20 cellular contexts compared by ENCODE assay signal in the genomic region with DNA sequence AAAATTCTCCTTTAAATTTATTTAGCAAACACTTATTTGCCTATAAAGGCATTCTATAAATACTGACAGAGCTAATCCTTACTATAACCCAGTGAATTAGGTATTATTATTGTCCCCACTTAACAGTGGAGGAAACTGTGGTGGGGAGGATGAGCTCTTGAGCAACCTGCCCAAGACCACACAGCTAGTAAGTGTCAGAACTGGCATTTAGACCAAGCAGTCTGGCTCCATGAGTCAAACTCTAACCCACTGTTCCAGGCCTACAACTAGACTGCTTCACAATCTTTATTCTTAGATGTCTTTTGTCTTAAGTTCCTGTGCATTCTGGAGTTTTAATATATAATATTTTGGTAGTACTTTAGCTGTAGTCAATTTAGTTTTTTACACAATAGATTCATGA.
DNase-seq lines count a peak whose midpoint lies in the region; ATAC-seq and TF ChIP-seq lines count a peak whose summit lies in the region.
"Had no signal": no experiment of that assay in that cellular context is flagged by ENCODE, and none has a peak within 500 bp of the region (broad histone marks: within the 10 kb centered on the region; RNA-seq: fewer than 3 reads in every experiment).

No MANE protein-coding gene starts in this region.

- peaks cover 62% of the 10 kb centered on the region for H3K4me1 Mint-ChIP-seq in HFFc6 (ENCODE audit: low read depth)
- no peaks in the 10 kb centered on the region for H3K4me1 Mint-ChIP-seq in effector memory CD8-positive, alpha-beta T cell (ENCODE audit: low read depth in 2 of 2)
- peaks cover 8 to 12% of the 10 kb centered on the region in 2 donors for H3K4me1 Mint-ChIP-seq in natural killer cell
- H3K4me1 Mint-ChIP-seq: activated T-helper 17 cell treated with anti-CD3 and anti-CD28 coated beads, Interleukin-2, amount 50 U/mL, for 72 hours had no signal

- no peaks in the 10 kb centered on the region for H3K27me3 Mint-ChIP-seq in HFFc6 (ENCODE audit: insufficient read depth)
- no peaks in the 10 kb centered on the region for H3K27me3 Mint-ChIP-seq in effector memory CD8-positive, alpha-beta T cell
- no peaks in the 10 kb centered on the region for H3K27me3 Mint-ChIP-seq in natural killer cell (ENCODE audit: low read depth in 2 of 2)
- H3K27me3 Mint-ChIP-seq: activated T-helper 17 cell treated with anti-CD3 and anti-CD28 coated beads, Interleukin-2, amount 50 U/mL, for 72 hours had no signal

- intact Hi-C loops in natural killer cell (cut with micrococcal nuclease): no loop called here

- peak; percentile 42 for ATAC-seq in effector memory CD8-positive, alpha-beta T cell (replicated peaks)
- peak; percentile 54 to 72 (median 55) for ATAC-seq in natural killer cell
- ATAC-seq in GM18868 (IDR thresholded peaks at IDR 0.05; ENCODE audit: unreplicated experiment): no peak
- ATAC-seq: activated T-helper 17 cell treated with anti-CD3 and anti-CD28 coated beads, Interleukin-2, amount 50 U/mL, for 72 hours had no signal

- H3K36me3 Mint-ChIP-seq in HFFc6 (ENCODE audit: low read depth): peaks cover 11% of the 10 kb centered on the region; the same call in 1 of the 2 replicates
- H3K36me3 Mint-ChIP-seq in effector memory CD8-positive, alpha-beta T cell (ENCODE audit: insufficient read depth): no peaks in the 10 kb centered on the region
- H3K36me3 Mint-ChIP-seq in natural killer cell: no peaks in the 10 kb centered on the region

- TF ChIP-seq CTCF in HFFc6 (IDR thresholded peaks at IDR 0.05) (no peak), natural killer cell (IDR thresholded peaks at IDR 0.05) (no peak)

- H3K4me3 Mint-ChIP-seq in HFFc6 (no peak overlapping the region), natural killer cell (peak overlapping the region; percentile 55)
- no peak overlapping the region for H3K4me3 Mint-ChIP-seq in effector memory CD8-positive, alpha-beta T cell
- H3K4me3 Mint-ChIP-seq: activated T-helper 17 cell treated with anti-CD3 and anti-CD28 coated beads, Interleukin-2, amount 50 U/mL, for 72 hours; nephron; T-helper 2 cell treated with Interferon-gamma antibody and Interleukin-4, amounts not matched to agents 5 μg/mL and 100 μg/mL, for 36 hours had no signal

- H3K9me3 Mint-ChIP-seq in HFFc6 (no peaks in the 10 kb centered on the region), natural killer cell (peaks cover 2 to 3% of the 10 kb centered on the region in 2 donors)
- H3K9me3 Mint-ChIP-seq in effector memory CD8-positive, alpha-beta T cell: peaks cover 3 to 7% of the 10 kb centered on the region in 2 donors
- H3K9me3 Mint-ChIP-seq: activated T-helper 17 cell treated with anti-CD3 and anti-CD28 coated beads, Interleukin-2, amount 50 U/mL, for 72 hours; nephron; T-helper 2 cell treated with Interferon-gamma antibody and Interleukin-4, amounts not matched to agents 5 μg/mL and 100 μg/mL, for 36 hours had no signal

- H3K27ac Mint-ChIP-seq in HFFc6: peak overlapping the region; percentile 99
- H3K27ac Mint-ChIP-seq in effector memory CD8-positive, alpha-beta T cell: no peak overlapping the region
- peak overlapping the region; percentile 32 to 50 for H3K27ac Mint-ChIP-seq in natural killer cell
- H3K27ac Mint-ChIP-seq: activated T-helper 17 cell treated with anti-CD3 and anti-CD28 coated beads, Interleukin-2, amount 50 U/mL, for 72 hours; nephron; T-helper 2 cell treated with Interferon-gamma antibody and Interleukin-4, amounts not matched to agents 5 μg/mL and 100 μg/mL, for 36 hours had no signal

- peak; percentile 36 for DNase-seq in HFFc6
- peak; percentile 43 to 68 for DNase-seq in NOMO-1 (lab: John Stamatoyannopoulos, UW; ENCODE audit: unreplicated experiment in 2 of 2)
- no peak for DNase-seq in effector memory CD8-positive, alpha-beta T cell
- DNase-seq in natural killer cell: no peak
- no peak for DNase-seq in AML-193 (lab: John Stamatoyannopoulos, UW)
- DNase-seq in activated CD4-positive, alpha-beta T cell treated with anti-CD3 and anti-CD28 coated beads, Interleukin-2, amount 50 U/mL, for 1 hour: no peak
- no peak for DNase-seq in OCI-M2 (lab: John Stamatoyannopoulos, UW; ENCODE audit: unreplicated experiment)
- DNase-seq: activated CD4-positive, CD25-positive, alpha-beta regulatory T cell treated with anti-CD3 and anti-CD28 coated beads, Interleukin-2, amount 50 U/mL, for 72 hours; erythroblast; NCI-H1930; OCI-M1; posterior cingulate gyrus; SJCRH30; small intestine; stimulated activated CD4-positive, alpha-beta T cell treated with anti-CD3 and anti-CD28 coated beads, Interleukin-4, amount 100 ng/mL, for 4 hours; substantia nigra had no signal

Comparison
In these comparisons a context has a peak if more than half of its experiments do, and no peak if none do; other contexts are left out.
1. DNase-seq: peak in HFFc6 (single experiment) and NOMO-1 (2 of 2); none in effector memory CD8-positive, alpha-beta T cell (0 of 3), natural killer cell (single experiment), AML-193 (0 of 2), activated CD4-positive, alpha-beta T cell treated with anti-CD3 and anti-CD28 coated beads, Interleukin-2, amount 50 U/mL, for 1 hour (single experiment) and OCI-M2 (single experiment).
2. H3K27ac Mint-ChIP-seq: peak in HFFc6 (single experiment) and natural killer cell (2 of 2); none in effector memory CD8-positive, alpha-beta T cell (0 of 2).